In the genomic region with DNA sequence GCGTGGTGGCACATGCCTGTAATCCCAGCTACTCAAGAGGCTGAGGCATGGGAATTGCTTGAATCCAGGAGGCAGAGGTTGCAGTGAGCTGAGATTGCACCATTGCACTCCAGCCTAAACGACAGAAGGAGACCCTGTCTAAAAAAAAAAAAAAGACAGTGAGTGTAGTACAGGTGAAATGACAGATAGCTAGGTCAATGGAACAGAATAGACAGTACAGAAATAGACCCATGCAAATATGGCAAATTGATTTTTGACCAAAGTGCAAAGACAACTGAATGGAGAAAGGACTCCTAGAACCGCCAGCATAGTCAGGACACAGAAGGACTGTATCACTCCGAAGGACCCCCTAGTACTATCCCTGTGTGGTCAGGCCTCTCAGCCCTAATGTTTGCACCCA, we compare ENCODE assay signal across 1 cellular context.
TF ChIP-seq lines count a peak whose summit lies in the region.

No MANE protein-coding gene starts in this region.

TF ChIP-seq in HepG2, 621 proteins besides CTCF, POLR2A, EP300 and RAD21 (continued from another document and continues in another):
- TF ChIP-seq, protein P1, sequence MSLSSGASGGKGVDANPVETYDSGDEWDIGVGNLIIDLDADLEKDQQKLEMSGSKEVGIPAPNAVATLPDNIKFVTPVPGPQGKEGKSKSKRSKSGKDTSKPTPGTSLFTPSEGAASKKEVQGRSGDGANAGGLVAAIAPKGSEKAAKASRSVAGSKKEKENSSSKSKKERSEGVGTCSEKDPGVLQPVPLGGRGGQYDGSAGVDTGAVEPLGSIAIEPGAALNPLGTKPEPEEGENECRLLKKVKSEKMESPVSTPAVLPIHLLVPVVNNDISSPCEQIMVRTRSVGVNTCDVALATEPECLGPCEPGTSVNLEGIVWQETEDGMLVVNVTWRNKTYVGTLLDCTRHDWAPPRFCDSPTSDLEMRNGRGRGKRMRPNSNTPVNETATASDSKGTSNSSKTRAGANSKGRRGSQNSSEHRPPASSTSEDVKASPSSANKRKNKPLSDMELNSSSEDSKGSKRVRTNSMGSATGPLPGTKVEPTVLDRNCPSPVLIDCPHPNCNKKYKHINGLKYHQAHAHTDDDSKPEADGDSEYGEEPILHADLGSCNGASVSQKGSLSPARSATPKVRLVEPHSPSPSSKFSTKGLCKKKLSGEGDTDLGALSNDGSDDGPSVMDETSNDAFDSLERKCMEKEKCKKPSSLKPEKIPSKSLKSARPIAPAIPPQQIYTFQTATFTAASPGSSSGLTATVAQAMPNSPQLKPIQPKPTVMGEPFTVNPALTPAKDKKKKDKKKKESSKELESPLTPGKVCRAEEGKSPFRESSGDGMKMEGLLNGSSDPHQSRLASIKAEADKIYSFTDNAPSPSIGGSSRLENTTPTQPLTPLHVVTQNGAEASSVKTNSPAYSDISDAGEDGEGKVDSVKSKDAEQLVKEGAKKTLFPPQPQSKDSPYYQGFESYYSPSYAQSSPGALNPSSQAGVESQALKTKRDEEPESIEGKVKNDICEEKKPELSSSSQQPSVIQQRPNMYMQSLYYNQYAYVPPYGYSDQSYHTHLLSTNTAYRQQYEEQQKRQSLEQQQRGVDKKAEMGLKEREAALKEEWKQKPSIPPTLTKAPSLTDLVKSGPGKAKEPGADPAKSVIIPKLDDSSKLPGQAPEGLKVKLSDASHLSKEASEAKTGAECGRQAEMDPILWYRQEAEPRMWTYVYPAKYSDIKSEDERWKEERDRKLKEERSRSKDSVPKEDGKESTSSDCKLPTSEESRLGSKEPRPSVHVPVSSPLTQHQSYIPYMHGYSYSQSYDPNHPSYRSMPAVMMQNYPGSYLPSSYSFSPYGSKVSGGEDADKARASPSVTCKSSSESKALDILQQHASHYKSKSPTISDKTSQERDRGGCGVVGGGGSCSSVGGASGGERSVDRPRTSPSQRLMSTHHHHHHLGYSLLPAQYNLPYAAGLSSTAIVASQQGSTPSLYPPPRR (CRISPR knock-in tag; IDR thresholded peaks at IDR 0.05; ENCODE audit: borderline replicate concordance) = peak; percentile 14; the same call in 1 of the 2 replicates
- no peak for TF ChIP-seq REXO4 (CRISPR knock-in tag; IDR thresholded peaks at IDR 0.05; ENCODE audit: borderline replicate concordance)
- no peak for TF ChIP-seq RFX3 (CRISPR knock-in tag; IDR thresholded peaks at IDR 0.05)
- TF ChIP-seq ZNF788 (CRISPR knock-in tag; IDR thresholded peaks at IDR 0.05; ENCODE audit: borderline replicate concordance) = no peak
- TF ChIP-seq RFX1 (IDR thresholded peaks at IDR 0.05) = no peak
- peak; percentile 39; the same call in 1 of the 2 replicates for TF ChIP-seq SALL1 (CRISPR knock-in tag; IDR thresholded peaks at IDR 0.05)
- TF ChIP-seq, protein P2, sequence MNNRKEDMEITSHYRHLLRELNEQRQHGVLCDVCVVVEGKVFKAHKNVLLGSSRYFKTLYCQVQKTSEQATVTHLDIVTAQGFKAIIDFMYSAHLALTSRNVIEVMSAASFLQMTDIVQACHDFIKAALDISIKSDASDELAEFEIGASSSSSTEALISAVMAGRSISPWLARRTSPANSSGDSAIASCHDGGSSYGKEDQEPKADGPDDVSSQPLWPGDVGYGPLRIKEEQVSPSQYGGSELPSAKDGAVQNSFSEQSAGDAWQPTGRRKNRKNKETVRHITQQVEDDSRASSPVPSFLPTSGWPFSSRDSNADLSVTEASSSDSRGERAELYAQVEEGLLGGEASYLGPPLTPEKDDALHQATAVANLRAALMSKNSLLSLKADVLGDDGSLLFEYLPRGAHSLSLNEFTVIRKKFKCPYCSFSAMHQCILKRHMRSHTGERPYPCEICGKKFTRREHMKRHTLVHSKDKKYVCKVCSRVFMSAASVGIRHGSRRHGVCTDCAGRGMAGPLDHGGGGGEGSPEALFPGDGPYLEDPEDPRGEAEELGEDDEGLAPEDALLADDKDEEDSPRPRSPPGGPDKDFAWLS (CRISPR knock-in tag; IDR thresholded peaks at IDR 0.05; ENCODE audit: borderline replicate concordance) = no peak
- no peak for TF ChIP-seq NFIB (CRISPR knock-in tag; IDR thresholded peaks at IDR 0.05; ENCODE audit: borderline replicate concordance)
- no peak for TF ChIP-seq TBL1XR1 (IDR thresholded peaks at IDR 0.05; ENCODE audit: borderline replicate concordance, low read length, partially characterized antibody)
- TF ChIP-seq, protein P3, sequence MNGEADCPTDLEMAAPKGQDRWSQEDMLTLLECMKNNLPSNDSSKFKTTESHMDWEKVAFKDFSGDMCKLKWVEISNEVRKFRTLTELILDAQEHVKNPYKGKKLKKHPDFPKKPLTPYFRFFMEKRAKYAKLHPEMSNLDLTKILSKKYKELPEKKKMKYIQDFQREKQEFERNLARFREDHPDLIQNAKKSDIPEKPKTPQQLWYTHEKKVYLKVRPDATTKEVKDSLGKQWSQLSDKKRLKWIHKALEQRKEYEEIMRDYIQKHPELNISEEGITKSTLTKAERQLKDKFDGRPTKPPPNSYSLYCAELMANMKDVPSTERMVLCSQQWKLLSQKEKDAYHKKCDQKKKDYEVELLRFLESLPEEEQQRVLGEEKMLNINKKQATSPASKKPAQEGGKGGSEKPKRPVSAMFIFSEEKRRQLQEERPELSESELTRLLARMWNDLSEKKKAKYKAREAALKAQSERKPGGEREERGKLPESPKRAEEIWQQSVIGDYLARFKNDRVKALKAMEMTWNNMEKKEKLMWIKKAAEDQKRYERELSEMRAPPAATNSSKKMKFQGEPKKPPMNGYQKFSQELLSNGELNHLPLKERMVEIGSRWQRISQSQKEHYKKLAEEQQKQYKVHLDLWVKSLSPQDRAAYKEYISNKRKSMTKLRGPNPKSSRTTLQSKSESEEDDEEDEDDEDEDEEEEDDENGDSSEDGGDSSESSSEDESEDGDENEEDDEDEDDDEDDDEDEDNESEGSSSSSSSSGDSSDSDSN (CRISPR knock-in tag; IDR thresholded peaks at IDR 0.05) = no peak
- peak; percentile 82; the same call in 1 of the 2 replicates for TF ChIP-seq MIXL1 (CRISPR knock-in tag; IDR thresholded peaks at IDR 0.05)
- TF ChIP-seq ZNF232 (CRISPR knock-in tag; IDR thresholded peaks at IDR 0.05; ENCODE audit: borderline replicate concordance) = no peak
- TF ChIP-seq, protein P4, sequence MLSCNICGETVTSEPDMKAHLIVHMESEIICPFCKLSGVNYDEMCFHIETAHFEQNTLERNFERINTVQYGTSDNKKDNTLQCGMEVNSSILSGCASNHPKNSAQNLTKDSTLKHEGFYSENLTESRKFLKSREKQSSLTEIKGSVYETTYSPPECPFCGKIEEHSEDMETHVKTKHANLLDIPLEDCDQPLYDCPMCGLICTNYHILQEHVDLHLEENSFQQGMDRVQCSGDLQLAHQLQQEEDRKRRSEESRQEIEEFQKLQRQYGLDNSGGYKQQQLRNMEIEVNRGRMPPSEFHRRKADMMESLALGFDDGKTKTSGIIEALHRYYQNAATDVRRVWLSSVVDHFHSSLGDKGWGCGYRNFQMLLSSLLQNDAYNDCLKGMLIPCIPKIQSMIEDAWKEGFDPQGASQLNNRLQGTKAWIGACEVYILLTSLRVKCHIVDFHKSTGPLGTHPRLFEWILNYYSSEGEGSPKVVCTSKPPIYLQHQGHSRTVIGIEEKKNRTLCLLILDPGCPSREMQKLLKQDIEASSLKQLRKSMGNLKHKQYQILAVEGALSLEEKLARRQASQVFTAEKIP (CRISPR knock-in tag; IDR thresholded peaks at IDR 0.05; ENCODE audit: borderline replicate concordance) = no peak
- TF ChIP-seq ZNF563 (CRISPR knock-in tag; IDR thresholded peaks at IDR 0.05) = no peak
- TF ChIP-seq KLF15 (CRISPR knock-in tag; IDR thresholded peaks at IDR 0.05; ENCODE audit: borderline replicate concordance) = no peak
- TF ChIP-seq GPN1 (CRISPR knock-in tag; IDR thresholded peaks at IDR 0.05; ENCODE audit: borderline replicate concordance) = no peak
- TF ChIP-seq, protein P5, sequence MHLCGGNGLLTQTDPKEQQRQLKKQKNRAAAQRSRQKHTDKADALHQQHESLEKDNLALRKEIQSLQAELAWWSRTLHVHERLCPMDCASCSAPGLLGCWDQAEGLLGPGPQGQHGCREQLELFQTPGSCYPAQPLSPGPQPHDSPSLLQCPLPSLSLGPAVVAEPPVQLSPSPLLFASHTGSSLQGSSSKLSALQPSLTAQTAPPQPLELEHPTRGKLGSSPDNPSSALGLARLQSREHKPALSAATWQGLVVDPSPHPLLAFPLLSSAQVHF (CRISPR knock-in tag; IDR thresholded peaks at IDR 0.05) = no peak
- TF ChIP-seq LCORL (IDR thresholded peaks at IDR 0.05) = 0 out of 2 replicates have a peak, but pooled peaks have one; percentile 43
- 0 out of 2 replicates have a peak, but pooled peaks have one; percentile 41 for TF ChIP-seq LCORL (CRISPR knock-in tag; IDR thresholded peaks at IDR 0.05)
- no peak for TF ChIP-seq ZNF230 (CRISPR knock-in tag; IDR thresholded peaks at IDR 0.05)
- no peak for TF ChIP-seq PAX8 (CRISPR knock-in tag; IDR thresholded peaks at IDR 0.05; ENCODE audit: borderline replicate concordance)
- TF ChIP-seq ZNF263 (CRISPR knock-in tag; IDR thresholded peaks at IDR 0.05) = no peak
- TF ChIP-seq IRF2 (CRISPR knock-in tag; IDR thresholded peaks at IDR 0.05) = no peak
- no peak for TF ChIP-seq GATA4 (IDR thresholded peaks at IDR 0.05; ENCODE audit: borderline replicate concordance, low read depth)
- TF ChIP-seq MED8 (CRISPR knock-in tag; IDR thresholded peaks at IDR 0.05; ENCODE audit: insufficient replicate concordance) = no peak
- TF ChIP-seq, protein P6, sequence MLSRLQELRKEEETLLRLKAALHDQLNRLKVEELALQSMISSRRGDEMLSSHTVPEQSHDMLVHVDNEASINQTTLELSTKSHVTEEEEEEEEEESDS (CRISPR knock-in tag; IDR thresholded peaks at IDR 0.05; ENCODE audit: borderline replicate concordance) = no peak
- no peak for TF ChIP-seq ZFP36 (IDR thresholded peaks at IDR 0.05; ENCODE audit: borderline replicate concordance, low read depth, low read length, partially characterized antibody)
- TF ChIP-seq ZNF652 (CRISPR knock-in tag; IDR thresholded peaks at IDR 0.05; ENCODE audit: borderline replicate concordance, low read depth) = no peak
- TF ChIP-seq ZNF572 (CRISPR knock-in tag; IDR thresholded peaks at IDR 0.05) = no peak
- TF ChIP-seq, protein P7, sequence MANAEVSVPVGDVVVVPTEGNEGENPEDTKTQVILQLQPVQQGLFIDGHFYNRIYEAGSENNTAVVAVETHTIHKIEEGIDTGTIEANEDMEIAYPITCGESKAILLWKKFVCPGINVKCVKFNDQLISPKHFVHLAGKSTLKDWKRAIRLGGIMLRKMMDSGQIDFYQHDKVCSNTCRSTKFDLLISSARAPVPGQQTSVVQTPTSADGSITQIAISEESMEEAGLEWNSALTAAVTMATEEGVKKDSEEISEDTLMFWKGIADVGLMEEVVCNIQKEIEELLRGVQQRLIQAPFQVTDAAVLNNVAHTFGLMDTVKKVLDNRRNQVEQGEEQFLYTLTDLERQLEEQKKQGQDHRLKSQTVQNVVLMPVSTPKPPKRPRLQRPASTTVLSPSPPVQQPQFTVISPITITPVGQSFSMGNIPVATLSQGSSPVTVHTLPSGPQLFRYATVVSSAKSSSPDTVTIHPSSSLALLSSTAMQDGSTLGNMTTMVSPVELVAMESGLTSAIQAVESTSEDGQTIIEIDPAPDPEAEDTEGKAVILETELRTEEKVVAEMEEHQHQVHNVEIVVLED (CRISPR knock-in tag; IDR thresholded peaks at IDR 0.05; ENCODE audit: borderline replicate concordance) = no peak
- peak; percentile 57; the same call in 1 of the 2 replicates for TF ChIP-seq ZBTB7B (CRISPR knock-in tag; IDR thresholded peaks at IDR 0.05)
- no peak for TF ChIP-seq EEA1 (CRISPR knock-in tag; IDR thresholded peaks at IDR 0.05; ENCODE audit: borderline replicate concordance)
- TF ChIP-seq HES4 (CRISPR knock-in tag; IDR thresholded peaks at IDR 0.05; ENCODE audit: borderline replicate concordance) = no peak
- TF ChIP-seq SOX6 (IDR thresholded peaks at IDR 0.05) = no peak
- TF ChIP-seq SOX6 (CRISPR knock-in tag; IDR thresholded peaks at IDR 0.05) = peak; percentile 75
- TF ChIP-seq, protein P8, sequence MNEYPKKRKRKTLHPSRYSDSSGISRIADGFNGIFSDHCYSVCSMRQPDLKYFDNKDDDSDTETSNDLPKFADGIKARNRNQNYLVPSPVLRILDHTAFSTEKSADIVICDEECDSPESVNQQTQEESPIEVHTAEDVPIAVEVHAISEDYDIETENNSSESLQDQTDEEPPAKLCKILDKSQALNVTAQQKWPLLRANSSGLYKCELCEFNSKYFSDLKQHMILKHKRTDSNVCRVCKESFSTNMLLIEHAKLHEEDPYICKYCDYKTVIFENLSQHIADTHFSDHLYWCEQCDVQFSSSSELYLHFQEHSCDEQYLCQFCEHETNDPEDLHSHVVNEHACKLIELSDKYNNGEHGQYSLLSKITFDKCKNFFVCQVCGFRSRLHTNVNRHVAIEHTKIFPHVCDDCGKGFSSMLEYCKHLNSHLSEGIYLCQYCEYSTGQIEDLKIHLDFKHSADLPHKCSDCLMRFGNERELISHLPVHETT (CRISPR knock-in tag; conservative IDR thresholded peaks at IDR 0.05) = no peak
- TF ChIP-seq ZNF781 (CRISPR knock-in tag; IDR thresholded peaks at IDR 0.05; ENCODE audit: borderline replicate concordance, not compliant biosample characterization) = no peak
- no peak for TF ChIP-seq CBX5 (CRISPR knock-in tag; IDR thresholded peaks at IDR 0.05; ENCODE audit: borderline replicate concordance)
- TF ChIP-seq ATF1 (CRISPR knock-in tag; IDR thresholded peaks at IDR 0.05) = no peak
- TF ChIP-seq CEBPB (IDR thresholded peaks at IDR 0.05; ENCODE audit: borderline replicate concordance, low read depth, low read length) = no peak
- TF ChIP-seq, protein P9, sequence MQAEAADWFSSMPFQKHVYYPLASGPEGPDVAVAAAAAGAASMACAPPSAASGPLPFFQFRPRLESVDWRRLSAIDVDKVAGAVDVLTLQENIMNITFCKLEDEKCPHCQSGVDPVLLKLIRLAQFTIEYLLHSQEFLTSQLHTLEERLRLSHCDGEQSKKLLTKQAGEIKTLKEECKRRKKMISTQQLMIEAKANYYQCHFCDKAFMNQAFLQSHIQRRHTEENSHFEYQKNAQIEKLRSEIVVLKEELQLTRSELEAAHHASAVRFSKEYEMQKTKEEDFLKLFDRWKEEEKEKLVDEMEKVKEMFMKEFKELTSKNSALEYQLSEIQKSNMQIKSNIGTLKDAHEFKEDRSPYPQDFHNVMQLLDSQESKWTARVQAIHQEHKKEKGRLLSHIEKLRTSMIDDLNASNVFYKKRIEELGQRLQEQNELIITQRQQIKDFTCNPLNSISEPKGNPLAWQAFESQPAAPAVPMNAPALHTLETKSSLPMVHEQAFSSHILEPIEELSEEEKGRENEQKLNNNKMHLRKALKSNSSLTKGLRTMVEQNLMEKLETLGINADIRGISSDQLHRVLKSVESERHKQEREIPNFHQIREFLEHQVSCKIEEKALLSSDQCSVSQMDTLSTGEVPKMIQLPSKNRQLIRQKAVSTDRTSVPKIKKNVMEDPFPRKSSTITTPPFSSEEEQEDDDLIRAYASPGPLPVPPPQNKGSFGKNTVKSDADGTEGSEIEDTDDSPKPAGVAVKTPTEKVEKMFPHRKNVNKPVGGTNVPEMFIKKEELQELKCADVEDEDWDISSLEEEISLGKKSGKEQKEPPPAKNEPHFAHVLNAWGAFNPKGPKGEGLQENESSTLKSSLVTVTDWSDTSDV (CRISPR knock-in tag; IDR thresholded peaks at IDR 0.05) = no peak
- peak; percentile 38 for TF ChIP-seq ASH2L (IDR thresholded peaks at IDR 0.05; ENCODE audit: insufficient read length, low read depth, low read length)
- TF ChIP-seq ZNF10 (CRISPR knock-in tag; IDR thresholded peaks at IDR 0.05; ENCODE audit: borderline replicate concordance, low read depth) = no peak
- no peak for TF ChIP-seq ZNF558 (CRISPR knock-in tag; IDR thresholded peaks at IDR 0.05; ENCODE audit: borderline replicate concordance)
- no peak for TF ChIP-seq ZNF251 (CRISPR knock-in tag; IDR thresholded peaks at IDR 0.05)
- TF ChIP-seq ZNF83 (CRISPR knock-in tag; IDR thresholded peaks at IDR 0.05; ENCODE audit: borderline replicate concordance) = no peak
- TF ChIP-seq SMYD3 (CRISPR knock-in tag; IDR thresholded peaks at IDR 0.05) = no peak
- no peak for TF ChIP-seq HOXA5 (CRISPR knock-in tag; IDR thresholded peaks at IDR 0.05)
- TF ChIP-seq RCOR2 (CRISPR knock-in tag; IDR thresholded peaks at IDR 0.05) = 0 out of 2 replicates have a peak, but pooled peaks have one; percentile 23
